8 cellular contexts compared by ENCODE assay signal in the genomic region with DNA sequence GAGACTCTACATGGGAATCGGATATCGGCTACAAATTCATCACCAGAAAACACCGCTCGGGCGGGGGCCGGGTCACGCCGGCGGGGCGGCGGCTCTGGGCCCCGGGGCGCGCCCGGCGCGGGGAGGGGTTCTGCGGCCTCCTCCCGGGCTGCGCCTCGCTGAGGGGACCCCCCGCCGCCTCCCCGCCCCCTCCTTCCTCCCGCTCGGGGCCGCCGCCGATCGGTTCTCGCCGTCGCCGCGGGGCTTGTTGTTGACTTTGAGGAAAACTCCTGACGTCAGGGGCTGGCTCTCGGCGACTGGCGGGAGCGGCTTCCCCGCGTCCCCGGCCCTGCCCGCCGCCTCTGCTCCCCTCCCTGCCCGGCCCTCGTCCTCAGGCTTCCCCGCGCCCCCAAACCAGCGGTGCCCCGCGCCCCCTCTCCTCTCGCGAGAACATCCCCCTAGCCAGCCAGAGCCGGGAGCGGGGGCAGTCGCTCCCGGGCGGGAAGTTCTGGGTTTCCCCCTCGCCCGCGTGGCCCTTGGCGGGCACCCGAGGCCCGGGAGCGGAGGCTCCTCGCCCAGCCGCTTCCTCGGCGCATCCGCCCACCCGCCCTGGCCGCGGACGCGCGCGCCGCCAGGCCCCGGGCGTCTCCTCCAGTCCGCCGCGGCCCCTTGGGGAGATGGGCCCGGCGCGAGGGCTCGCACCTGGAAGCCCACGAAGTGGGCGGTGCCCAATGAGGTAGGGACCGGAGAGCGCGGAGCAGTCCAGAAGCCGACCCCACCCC. TPM values are rescaled to one million over a fixed set of nuclear protein-coding genes. Genes with fewer than 3 reads are reported as not detected.
DNase-seq lines count a peak whose midpoint lies in the region; ATAC-seq and TF ChIP-seq lines count a peak whose summit lies in the region.

No MANE protein-coding gene starts in this region.

- H3K27me3 Mint-ChIP-seq in GM23338 (ENCODE audit: insufficient read depth, low read depth, poor library complexity), result peaks cover 8% of the 10 kb centered on the region

- POLR2A ChIA-PET in SK-N-SH (lab: Yijun Ruan, JAX), result no interaction called here

- H3K4me3 ChIP-seq in GM23338 (peak overlapping the region; percentile 60), LNCaP clone FGC (ENCODE audit: low read depth, low read length) (peak overlapping the region; percentile 35; the same call in 1 of the 2 replicates), SK-N-SH (ENCODE audit: low read depth in 2 of 2, low read length in 1 of 2) (peak overlapping the region; percentile 85 to 87), cardiac muscle cell (peak overlapping the region; percentile 97), trophoblast cell (ENCODE audit: low read depth, low read length) (peak overlapping the region; percentile 82), tibial artery (peak overlapping the region; percentile 90 to 93)

- no peaks in the 10 kb centered on the region for H3F3A ChIP-seq in GM23338 (replicated peaks; ENCODE audit: low read depth)
- H3F3A ChIP-seq in SK-N-SH (replicated peaks; ENCODE audit: insufficient read depth), result peaks cover 33% of the 10 kb centered on the region

- H3K27ac ChIP-seq in GM23338 (ENCODE audit: low read depth) (peak overlapping the region; percentile 91), SK-N-SH (ENCODE audit: low read depth in 2 of 2, low read length in 1 of 2) (peak overlapping the region; percentile 95), cardiac muscle cell (peak overlapping the region; percentile 95), trophoblast cell (ENCODE audit: low read depth, low read length) (peak overlapping the region; percentile 96), tibial artery (peak overlapping the region; percentile 98 to 99)

- peak overlapping the region; percentile 99 for H3K27ac Mint-ChIP-seq in GM23338

- 0 out of 4 replicates have a peak, but pooled peaks of 1 of the 2 experiments have one; percentile 1 for TF ChIP-seq EP300 in SK-N-SH (IDR thresholded peaks at IDR 0.05; ENCODE audit: borderline replicate concordance in 1 of 2, low read depth in 1 of 2, low read length in 1 of 2)

- peak overlapping the region; percentile 97 for H3K14ac ChIP-seq in trophoblast cell (ENCODE audit: low read length)

- H3K79me1 ChIP-seq in trophoblast cell (ENCODE audit: low read length), result peaks cover 11% of the 10 kb centered on the region

- peak; percentile 77 for DNase-seq in G401 (ENCODE audit: low spot score)
- DNase-seq in GM23338 (ENCODE audit: low spot score), result peak; percentile 90
- DNase-seq in LNCaP clone FGC (ENCODE audit: low read depth), result no peak
- DNase-seq in SK-N-SH, result peak; percentile 91
- peak; percentile 70 for DNase-seq in activated naive CD8-positive, alpha-beta T cell treated with anti-CD3 and anti-CD28 coated beads, Interleukin-2, amount 50 U/mL, for 16 hours (ENCODE audit: low read depth, low spot score)
- peak; percentile 83 to 87 for DNase-seq in cardiac muscle cell (ENCODE audit: low read depth in 1 of 2, low spot score in 1 of 2)
- DNase-seq in trophoblast cell, result peak; percentile 51 to 72
- peak; percentile 88 to 92 for DNase-seq in tibial artery

- H4K8ac ChIP-seq in trophoblast cell (ENCODE audit: low read depth, low read length), result peak overlapping the region; percentile 98

- no peak for TF ChIP-seq RAD21 in SK-N-SH (IDR thresholded peaks at IDR 0.05; ENCODE audit: low read length)

- peaks cover 24% of the 10 kb centered on the region for H3K4me1 Mint-ChIP-seq in GM23338

- WGBS in SK-N-SH (ENCODE audit: low lambda C conversion rate), result no CpG with 5 or more reads among the region's 94 CpGs
- WGBS in trophoblast cell (ENCODE audit: extremely low coverage, insufficient coverage, insufficient read length), result no CpG with 5 or more reads among the region's 94 CpGs

- no peaks in the 10 kb centered on the region; the same call in 2 of the 3 replicates for H3K9me3 Mint-ChIP-seq in GM23338

- H3K4me3 Mint-ChIP-seq in GM23338, result peak overlapping the region; percentile 96

- TF ChIP-seq CTCF in GM23338 (conservative IDR thresholded peaks at IDR 0.05; ENCODE audit: low read depth in 2 of 2), result no peak
- no peak for TF ChIP-seq CTCF in LNCaP clone FGC (IDR thresholded peaks at IDR 0.05; ENCODE audit: control insufficient read depth, extremely low read depth, insufficient read depth)
- no peak; the same call in 1 of the 2 replicates for TF ChIP-seq CTCF in SK-N-SH (IDR thresholded peaks at IDR 0.05)
- TF ChIP-seq CTCF in cardiac muscle cell (IDR thresholded peaks at IDR 0.05; ENCODE audit: low read depth, low read length), result no peak
- TF ChIP-seq CTCF in tibial artery (IDR thresholded peaks at IDR 0.05), result no peak

- H3K4me1 ChIP-seq in GM23338 (ENCODE audit: insufficient read depth), result 0 out of 2 replicates have a peak, but pooled peaks cover 9% of the 10 kb centered on the region
- peaks cover 0 to 10% of the 10 kb centered on the region in 2 experiments; a peak in 2 of 4 replicates for H3K4me1 ChIP-seq in SK-N-SH (ENCODE audit: control insufficient read depth in 1 of 2, insufficient read depth in 2 of 2, low read depth in 1 of 2, low read length in 1 of 2)
- no peaks in the 10 kb centered on the region for H3K4me1 ChIP-seq in cardiac muscle cell (ENCODE audit: low read depth)
- H3K4me1 ChIP-seq in trophoblast cell (ENCODE audit: control insufficient read depth in 1 of 2, insufficient read depth in 2 of 2, low read length in 2 of 2), result no peaks in the 10 kb centered on the region
- peaks cover 0 to 36% (median 3%) of the 10 kb centered on the region in 4 donors for H3K4me1 ChIP-seq in tibial artery

- peak overlapping the region; percentile 46 for H2AK5ac ChIP-seq in trophoblast cell (ENCODE audit: low read length)

- H2BK120ac ChIP-seq in trophoblast cell (ENCODE audit: insufficient read depth, low read length, poor library complexity), result peak overlapping the region; percentile 98

- peak overlapping the region; percentile 100 for H3K18ac ChIP-seq in trophoblast cell (ENCODE audit: low read length)

- peak overlapping the region; percentile 97 for H2BK5ac ChIP-seq in trophoblast cell (ENCODE audit: low read depth, low read length, poor library complexity)

- H2AFZ ChIP-seq in GM23338 (peak overlapping the region; percentile 43; the same call in 1 of the 2 replicates), SK-N-SH (ENCODE audit: low read depth) (peak overlapping the region; percentile 87), trophoblast cell (ENCODE audit: insufficient read depth, low read length, poor library complexity) (peak overlapping the region; percentile 90)

- in situ Hi-C loops in G401 (cut with HindIII; ENCODE audit: low sequenced_read_pairs), result no loop called here

- peak overlapping the region; percentile 95 for H3K4ac ChIP-seq in trophoblast cell (ENCODE audit: low read depth, low read length)

- H2BK12ac ChIP-seq in trophoblast cell (ENCODE audit: low read length), result peak overlapping the region; percentile 96

- peak; percentile 77 for ATAC-seq in GM23338

- peak overlapping the region; percentile 74 for H3K4me2 ChIP-seq in GM23338
- peak overlapping the region; percentile 90 for H3K4me2 ChIP-seq in SK-N-SH
- peak overlapping the region; percentile 53 for H3K4me2 ChIP-seq in trophoblast cell (ENCODE audit: low read length)

- CTCF ChIA-PET in SK-N-SH (lab: Yijun Ruan, JAX), result no interaction called here

- H3K36me3 ChIP-seq in GM23338 (ENCODE audit: insufficient read depth) (no peaks in the 10 kb centered on the region), SK-N-SH (replicated peaks in 1 of 2; ENCODE audit: control insufficient read depth in 1 of 2, insufficient read depth in 2 of 2, low read length in 1 of 2) (no peaks in the 10 kb centered on the region), cardiac muscle cell (no peaks in the 10 kb centered on the region), trophoblast cell (ENCODE audit: control insufficient read depth in 1 of 2, insufficient read depth in 2 of 2, low read length in 2 of 2) (no peaks in the 10 kb centered on the region), tibial artery (no peaks in the 10 kb centered on the region)

- H3K9me3 ChIP-seq in SK-N-SH (no peaks in the 10 kb centered on the region), cardiac muscle cell (ENCODE audit: low read depth) (no peaks in the 10 kb centered on the region), trophoblast cell (ENCODE audit: insufficient read depth, low read depth, low read length) (no peaks in the 10 kb centered on the region), tibial artery (no peaks in the 10 kb centered on the region)

- intact Hi-C loops in tibial artery (cut with DNase I; ENCODE audit: low total_unique reads), result loop anchor here (5.0 kb wide), 1 partner anchor 197 kb away; no protein-coding TSS in a partner anchor

- H4K91ac ChIP-seq in trophoblast cell (ENCODE audit: low read depth, low read length), result peak overlapping the region; percentile 99

- peak overlapping the region; percentile 96 for H4K12ac ChIP-seq in trophoblast cell (ENCODE audit: low read depth, low read length)

- H3K27me3 ChIP-seq in GM23338 (ENCODE audit: insufficient read depth), result no peaks in the 10 kb centered on the region
- no peaks in the 10 kb centered on the region for H3K27me3 ChIP-seq in SK-N-SH (ENCODE audit: insufficient read depth)
- H3K27me3 ChIP-seq in cardiac muscle cell, result peaks cover 6% of the 10 kb centered on the region
- no peaks in the 10 kb centered on the region for H3K27me3 ChIP-seq in trophoblast cell (ENCODE audit: insufficient read depth, low read length)
- H3K27me3 ChIP-seq in tibial artery, result no peaks in the 10 kb centered on the region

- H4K20me1 ChIP-seq in GM23338 (replicated peaks; ENCODE audit: insufficient read depth) (no peaks in the 10 kb centered on the region), SK-N-SH (ENCODE audit: insufficient read depth) (peaks cover 27% of the 10 kb centered on the region)

- no peaks in the 10 kb centered on the region; the same call in 2 of the 3 replicates for H3K36me3 Mint-ChIP-seq in GM23338 (ENCODE audit: low read depth)

- peaks cover 33% of the 10 kb centered on the region for H3K79me2 ChIP-seq in GM23338 (replicated peaks; ENCODE audit: insufficient read depth)
- peaks cover 59% of the 10 kb centered on the region for H3K79me2 ChIP-seq in SK-N-SH (ENCODE audit: insufficient read depth)
- peaks cover 8% of the 10 kb centered on the region for H3K79me2 ChIP-seq in trophoblast cell (ENCODE audit: control insufficient read depth, insufficient read depth, low read length, poor library complexity)

- no peaks in the 10 kb centered on the region for H3K9me2 ChIP-seq in GM23338 (ENCODE audit: insufficient read depth)
- no peaks in the 10 kb centered on the region for H3K9me2 ChIP-seq in SK-N-SH

- H3K23ac ChIP-seq in trophoblast cell (ENCODE audit: low read length), result no peak overlapping the region

- H3K9ac ChIP-seq in SK-N-SH (peak overlapping the region; percentile 96), trophoblast cell (ENCODE audit: low read length) (peak overlapping the region; percentile 84)

RNA-seq across cellular contexts. Expression of a gene that starts 0.5 kb away (rescaled TPM):
- 8.5 and 9.5 TPM in 2 replicates for total RNA-seq in G401 (2014; rRNA removed; shearing (Covaris generic))
- 18.5 and 22.6 TPM in 2 replicates for total RNA-seq in GM23338 (2014; rRNA removed; shearing (Covaris generic))
- 4.5 and 5.9 TPM in 2 replicates for polyA plus RNA-seq in GM23338 (2016; fragmentation: Nextera tagmentation; extraction: Ambion mirVana)
- 12.7 and 16.4 TPM in 2 replicates for polyA plus RNA-seq in SK-N-SH (2012; rRNA removed)
- polyA plus RNA-seq in SK-N-SH (2012; cell fraction: cytosol; rRNA removed), result 17.8 and 20.3 TPM in 2 replicates
- polyA plus RNA-seq in SK-N-SH (2012; cell fraction: nucleus; rRNA removed), result 11.8 and 22.5 TPM in 2 replicates
- 14.1 and 23.4 TPM in 2 replicates for total RNA-seq in cardiac muscle cell
- polyA plus RNA-seq in cardiac muscle cell, result 3.5 and 7.7 TPM in 2 replicates
- 29.4 and 32.2 TPM in 2 replicates for polyA plus RNA-seq in trophoblast cell (2013)

Comparison
In these comparisons a context has a peak if more than half of its experiments do, and no peak if none do; other contexts are left out.
1. H3K4me3 ChIP-seq: peak in every context shown above with its lines; median percentile 97 in cardiac muscle cell; 92 in tibial artery; 86 in SK-N-SH; 82 in trophoblast cell; 60 in GM23338; 35 in LNCaP clone FGC.